1 cellular context compared by ENCODE assay signal in the genomic region with DNA sequence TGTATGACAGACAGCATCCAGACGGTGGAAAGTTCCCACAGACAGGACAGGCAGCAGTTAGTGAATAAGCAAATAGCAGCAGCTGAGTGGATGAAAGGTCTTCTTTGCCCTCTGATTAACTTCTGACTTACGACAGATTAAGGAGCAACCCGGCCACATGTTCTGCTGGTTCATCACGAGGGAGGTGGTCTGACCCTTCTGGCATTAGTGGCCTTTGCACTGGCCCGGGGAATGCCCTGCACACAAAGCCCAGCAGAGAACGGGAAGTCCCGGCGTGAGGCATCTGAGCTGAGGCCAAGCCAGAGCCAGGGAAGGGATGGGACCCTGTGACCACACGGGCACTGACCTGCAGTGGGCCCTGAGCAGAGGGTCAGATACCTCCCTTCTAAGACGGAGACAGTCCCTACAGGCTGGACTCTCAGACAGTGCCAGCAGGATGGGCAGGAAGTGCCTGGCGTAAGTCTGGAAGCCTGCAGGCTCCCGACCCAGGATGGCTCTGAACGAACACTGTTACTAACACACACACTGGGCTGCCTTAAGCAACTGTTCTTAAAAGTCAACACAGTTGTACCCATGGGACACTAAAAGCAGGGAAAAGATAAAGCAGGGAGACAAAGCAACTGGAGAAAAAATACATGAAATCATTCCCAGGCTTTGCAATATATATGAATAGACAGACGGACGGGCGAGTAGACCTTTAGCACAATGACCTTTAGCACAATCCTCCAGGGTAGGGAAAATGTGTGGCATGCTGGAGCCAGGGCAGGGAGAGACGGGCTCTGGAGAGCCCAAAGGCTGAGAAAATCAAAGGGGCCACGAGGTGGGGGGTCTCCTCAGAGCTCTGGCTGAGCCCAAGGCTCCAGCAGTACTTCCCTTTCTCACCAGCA.
TF ChIP-seq lines count a peak whose summit lies in the region.

No MANE protein-coding gene starts in this region.

TF ChIP-seq in HepG2, 621 proteins besides CTCF, POLR2A, EP300 and RAD21 (continued from another document and continues in another):
- TF ChIP-seq, protein P1, sequence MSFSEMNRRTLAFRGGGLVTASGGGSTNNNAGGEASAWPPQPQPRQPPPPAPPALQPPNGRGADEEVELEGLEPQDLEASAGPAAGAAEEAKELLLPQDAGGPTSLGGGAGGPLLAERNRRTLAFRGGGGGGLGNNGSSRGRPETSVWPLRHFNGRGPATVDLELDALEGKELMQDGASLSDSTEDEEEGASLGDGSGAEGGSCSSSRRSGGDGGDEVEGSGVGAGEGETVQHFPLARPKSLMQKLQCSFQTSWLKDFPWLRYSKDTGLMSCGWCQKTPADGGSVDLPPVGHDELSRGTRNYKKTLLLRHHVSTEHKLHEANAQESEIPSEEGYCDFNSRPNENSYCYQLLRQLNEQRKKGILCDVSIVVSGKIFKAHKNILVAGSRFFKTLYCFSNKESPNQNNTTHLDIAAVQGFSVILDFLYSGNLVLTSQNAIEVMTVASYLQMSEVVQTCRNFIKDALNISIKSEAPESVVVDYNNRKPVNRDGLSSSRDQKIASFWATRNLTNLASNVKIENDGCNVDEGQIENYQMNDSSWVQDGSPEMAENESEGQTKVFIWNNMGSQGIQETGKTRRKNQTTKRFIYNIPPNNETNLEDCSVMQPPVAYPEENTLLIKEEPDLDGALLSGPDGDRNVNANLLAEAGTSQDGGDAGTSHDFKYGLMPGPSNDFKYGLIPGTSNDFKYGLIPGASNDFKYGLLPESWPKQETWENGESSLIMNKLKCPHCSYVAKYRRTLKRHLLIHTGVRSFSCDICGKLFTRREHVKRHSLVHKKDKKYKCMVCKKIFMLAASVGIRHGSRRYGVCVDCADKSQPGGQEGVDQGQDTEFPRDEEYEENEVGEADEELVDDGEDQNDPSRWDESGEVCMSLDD (CRISPR knock-in tag; IDR thresholded peaks at IDR 0.05; ENCODE audit: borderline replicate concordance): no peak
- no peak for TF ChIP-seq CAMTA2 (CRISPR knock-in tag; IDR thresholded peaks at IDR 0.05; ENCODE audit: borderline replicate concordance)
- TF ChIP-seq NCOA5 (CRISPR knock-in tag; IDR thresholded peaks at IDR 0.05): no peak
- TF ChIP-seq TCF7 (IDR thresholded peaks at IDR 0.05; ENCODE audit: low read depth): no peak
- TF ChIP-seq NFYB (CRISPR knock-in tag; IDR thresholded peaks at IDR 0.05): peak; percentile 13; the same call in 1 of the 2 replicates
- TF ChIP-seq ZNF720 (CRISPR knock-in tag; IDR thresholded peaks at IDR 0.05): no peak
- peak; percentile 57 for TF ChIP-seq ZNF776 (CRISPR knock-in tag; IDR thresholded peaks at IDR 0.05)
- TF ChIP-seq, protein P2, sequence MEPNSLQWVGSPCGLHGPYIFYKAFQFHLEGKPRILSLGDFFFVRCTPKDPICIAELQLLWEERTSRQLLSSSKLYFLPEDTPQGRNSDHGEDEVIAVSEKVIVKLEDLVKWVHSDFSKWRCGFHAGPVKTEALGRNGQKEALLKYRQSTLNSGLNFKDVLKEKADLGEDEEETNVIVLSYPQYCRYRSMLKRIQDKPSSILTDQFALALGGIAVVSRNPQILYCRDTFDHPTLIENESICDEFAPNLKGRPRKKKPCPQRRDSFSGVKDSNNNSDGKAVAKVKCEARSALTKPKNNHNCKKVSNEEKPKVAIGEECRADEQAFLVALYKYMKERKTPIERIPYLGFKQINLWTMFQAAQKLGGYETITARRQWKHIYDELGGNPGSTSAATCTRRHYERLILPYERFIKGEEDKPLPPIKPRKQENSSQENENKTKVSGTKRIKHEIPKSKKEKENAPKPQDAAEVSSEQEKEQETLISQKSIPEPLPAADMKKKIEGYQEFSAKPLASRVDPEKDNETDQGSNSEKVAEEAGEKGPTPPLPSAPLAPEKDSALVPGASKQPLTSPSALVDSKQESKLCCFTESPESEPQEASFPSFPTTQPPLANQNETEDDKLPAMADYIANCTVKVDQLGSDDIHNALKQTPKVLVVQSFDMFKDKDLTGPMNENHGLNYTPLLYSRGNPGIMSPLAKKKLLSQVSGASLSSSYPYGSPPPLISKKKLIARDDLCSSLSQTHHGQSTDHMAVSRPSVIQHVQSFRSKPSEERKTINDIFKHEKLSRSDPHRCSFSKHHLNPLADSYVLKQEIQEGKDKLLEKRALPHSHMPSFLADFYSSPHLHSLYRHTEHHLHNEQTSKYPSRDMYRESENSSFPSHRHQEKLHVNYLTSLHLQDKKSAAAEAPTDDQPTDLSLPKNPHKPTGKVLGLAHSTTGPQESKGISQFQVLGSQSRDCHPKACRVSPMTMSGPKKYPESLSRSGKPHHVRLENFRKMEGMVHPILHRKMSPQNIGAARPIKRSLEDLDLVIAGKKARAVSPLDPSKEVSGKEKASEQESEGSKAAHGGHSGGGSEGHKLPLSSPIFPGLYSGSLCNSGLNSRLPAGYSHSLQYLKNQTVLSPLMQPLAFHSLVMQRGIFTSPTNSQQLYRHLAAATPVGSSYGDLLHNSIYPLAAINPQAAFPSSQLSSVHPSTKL (CRISPR knock-in tag; IDR thresholded peaks at IDR 0.05): peak; percentile 78
- TF ChIP-seq, protein P3, sequence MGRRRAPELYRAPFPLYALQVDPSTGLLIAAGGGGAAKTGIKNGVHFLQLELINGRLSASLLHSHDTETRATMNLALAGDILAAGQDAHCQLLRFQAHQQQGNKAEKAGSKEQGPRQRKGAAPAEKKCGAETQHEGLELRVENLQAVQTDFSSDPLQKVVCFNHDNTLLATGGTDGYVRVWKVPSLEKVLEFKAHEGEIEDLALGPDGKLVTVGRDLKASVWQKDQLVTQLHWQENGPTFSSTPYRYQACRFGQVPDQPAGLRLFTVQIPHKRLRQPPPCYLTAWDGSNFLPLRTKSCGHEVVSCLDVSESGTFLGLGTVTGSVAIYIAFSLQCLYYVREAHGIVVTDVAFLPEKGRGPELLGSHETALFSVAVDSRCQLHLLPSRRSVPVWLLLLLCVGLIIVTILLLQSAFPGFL (CRISPR knock-in tag; IDR thresholded peaks at IDR 0.05): no peak
- TF ChIP-seq MXD4 (CRISPR knock-in tag; IDR thresholded peaks at IDR 0.05): peak; percentile 50; the same call in 1 of the 2 replicates
- TF ChIP-seq, protein P4, sequence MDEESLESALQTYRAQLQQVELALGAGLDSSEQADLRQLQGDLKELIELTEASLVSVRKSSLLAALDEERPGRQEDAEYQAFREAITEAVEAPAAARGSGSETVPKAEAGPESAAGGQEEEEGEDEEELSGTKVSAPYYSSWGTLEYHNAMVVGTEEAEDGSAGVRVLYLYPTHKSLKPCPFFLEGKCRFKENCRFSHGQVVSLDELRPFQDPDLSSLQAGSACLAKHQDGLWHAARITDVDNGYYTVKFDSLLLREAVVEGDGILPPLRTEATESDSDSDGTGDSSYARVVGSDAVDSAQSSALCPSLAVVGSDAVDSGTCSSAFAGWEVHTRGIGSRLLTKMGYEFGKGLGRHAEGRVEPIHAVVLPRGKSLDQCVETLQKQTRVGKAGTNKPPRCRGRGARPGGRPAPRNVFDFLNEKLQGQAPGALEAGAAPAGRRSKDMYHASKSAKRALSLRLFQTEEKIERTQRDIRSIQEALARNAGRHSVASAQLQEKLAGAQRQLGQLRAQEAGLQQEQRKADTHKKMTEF (CRISPR knock-in tag; IDR thresholded peaks at IDR 0.05): 0 out of 2 replicates have a peak, but pooled peaks have one; percentile 44
- TF ChIP-seq, protein P5, sequence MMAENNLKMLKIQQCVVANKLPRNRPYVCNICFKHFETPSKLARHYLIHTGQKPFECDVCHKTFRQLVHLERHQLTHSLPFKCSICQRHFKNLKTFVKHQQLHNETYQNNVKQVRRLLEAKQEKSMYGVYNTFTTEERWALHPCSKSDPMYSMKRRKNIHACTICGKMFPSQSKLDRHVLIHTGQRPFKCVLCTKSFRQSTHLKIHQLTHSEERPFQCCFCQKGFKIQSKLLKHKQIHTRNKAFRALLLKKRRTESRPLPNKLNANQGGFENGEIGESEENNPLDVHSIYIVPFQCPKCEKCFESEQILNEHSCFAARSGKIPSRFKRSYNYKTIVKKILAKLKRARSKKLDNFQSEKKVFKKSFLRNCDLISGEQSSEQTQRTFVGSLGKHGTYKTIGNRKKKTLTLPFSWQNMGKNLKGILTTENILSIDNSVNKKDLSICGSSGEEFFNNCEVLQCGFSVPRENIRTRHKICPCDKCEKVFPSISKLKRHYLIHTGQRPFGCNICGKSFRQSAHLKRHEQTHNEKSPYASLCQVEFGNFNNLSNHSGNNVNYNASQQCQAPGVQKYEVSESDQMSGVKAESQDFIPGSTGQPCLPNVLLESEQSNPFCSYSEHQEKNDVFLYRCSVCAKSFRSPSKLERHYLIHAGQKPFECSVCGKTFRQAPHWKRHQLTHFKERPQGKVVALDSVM (CRISPR knock-in tag; IDR thresholded peaks at IDR 0.05): no peak
- TF ChIP-seq, protein P6, sequence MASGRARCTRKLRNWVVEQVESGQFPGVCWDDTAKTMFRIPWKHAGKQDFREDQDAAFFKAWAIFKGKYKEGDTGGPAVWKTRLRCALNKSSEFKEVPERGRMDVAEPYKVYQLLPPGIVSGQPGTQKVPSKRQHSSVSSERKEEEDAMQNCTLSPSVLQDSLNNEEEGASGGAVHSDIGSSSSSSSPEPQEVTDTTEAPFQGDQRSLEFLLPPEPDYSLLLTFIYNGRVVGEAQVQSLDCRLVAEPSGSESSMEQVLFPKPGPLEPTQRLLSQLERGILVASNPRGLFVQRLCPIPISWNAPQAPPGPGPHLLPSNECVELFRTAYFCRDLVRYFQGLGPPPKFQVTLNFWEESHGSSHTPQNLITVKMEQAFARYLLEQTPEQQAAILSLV (CRISPR knock-in tag; IDR thresholded peaks at IDR 0.05; ENCODE audit: borderline replicate concordance): peak; percentile 74; the same call in 1 of the 2 replicates
- TF ChIP-seq ZNF607 (CRISPR knock-in tag; IDR thresholded peaks at IDR 0.05; ENCODE audit: borderline replicate concordance): no peak
- no peak for TF ChIP-seq ZNF780A (CRISPR knock-in tag; IDR thresholded peaks at IDR 0.05)
- TF ChIP-seq, protein P7, sequence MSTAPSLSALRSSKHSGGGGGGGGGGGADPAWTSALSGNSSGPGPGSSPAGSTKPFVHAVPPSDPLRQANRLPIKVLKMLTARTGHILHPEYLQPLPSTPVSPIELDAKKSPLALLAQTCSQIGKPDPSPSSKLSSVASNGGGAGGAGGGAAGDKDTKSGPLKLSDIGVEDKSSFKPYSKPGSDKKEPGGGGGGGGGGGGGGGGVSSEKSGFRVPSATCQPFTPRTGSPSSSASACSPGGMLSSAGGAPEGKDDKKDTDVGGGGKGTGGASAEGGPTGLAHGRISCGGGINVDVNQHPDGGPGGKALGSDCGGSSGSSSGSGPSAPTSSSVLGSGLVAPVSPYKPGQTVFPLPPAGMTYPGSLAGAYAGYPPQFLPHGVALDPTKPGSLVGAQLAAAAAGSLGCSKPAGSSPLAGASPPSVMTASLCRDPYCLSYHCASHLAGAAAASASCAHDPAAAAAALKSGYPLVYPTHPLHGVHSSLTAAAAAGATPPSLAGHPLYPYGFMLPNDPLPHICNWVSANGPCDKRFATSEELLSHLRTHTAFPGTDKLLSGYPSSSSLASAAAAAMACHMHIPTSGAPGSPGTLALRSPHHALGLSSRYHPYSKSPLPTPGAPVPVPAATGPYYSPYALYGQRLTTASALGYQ (CRISPR knock-in tag; IDR thresholded peaks at IDR 0.05): no peak
- TF ChIP-seq ZFY (CRISPR knock-in tag; IDR thresholded peaks at IDR 0.05): peak; percentile 47; the same call in 1 of the 2 replicates
- no peak for TF ChIP-seq HNRNPUL1 (IDR thresholded peaks at IDR 0.05; ENCODE audit: low read depth, low read length)
- peak; percentile 87; the same call in 1 of the 2 replicates for TF ChIP-seq MYC (CRISPR knock-in tag; IDR thresholded peaks at IDR 0.05; ENCODE audit: borderline replicate concordance)
- TF ChIP-seq ZBTB20 (CRISPR knock-in tag; IDR thresholded peaks at IDR 0.05; ENCODE audit: borderline replicate concordance, low read depth): peak; percentile 39; the same call in 1 of the 2 replicates
- no peak for TF ChIP-seq SRSF4 (IDR thresholded peaks at IDR 0.05; ENCODE audit: low read depth, low read length, poor library complexity, severe bottlenecking)
- TF ChIP-seq TCF12 (IDR thresholded peaks at IDR 0.05): no peak
- peak; percentile 52; the same call in 1 of the 2 replicates for TF ChIP-seq TCF12 (CRISPR knock-in tag; IDR thresholded peaks at IDR 0.05)
- TF ChIP-seq, protein P8, sequence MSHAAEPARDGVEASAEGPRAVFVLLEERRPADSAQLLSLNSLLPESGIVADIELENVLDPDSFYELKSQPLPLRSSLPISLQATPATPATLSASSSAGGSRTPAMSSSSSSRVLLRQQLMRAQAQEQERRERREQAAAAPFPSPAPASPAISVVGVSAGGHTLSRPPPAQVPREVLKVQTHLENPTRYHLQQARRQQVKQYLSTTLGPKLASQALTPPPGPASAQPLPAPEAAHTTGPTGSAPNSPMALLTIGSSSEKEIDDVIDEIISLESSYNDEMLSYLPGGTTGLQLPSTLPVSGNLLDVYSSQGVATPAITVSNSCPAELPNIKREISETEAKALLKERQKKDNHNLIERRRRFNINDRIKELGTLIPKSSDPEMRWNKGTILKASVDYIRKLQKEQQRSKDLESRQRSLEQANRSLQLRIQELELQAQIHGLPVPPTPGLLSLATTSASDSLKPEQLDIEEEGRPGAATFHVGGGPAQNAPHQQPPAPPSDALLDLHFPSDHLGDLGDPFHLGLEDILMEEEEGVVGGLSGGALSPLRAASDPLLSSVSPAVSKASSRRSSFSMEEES (CRISPR knock-in tag; IDR thresholded peaks at IDR 0.05): peak; percentile 88
- no peak for TF ChIP-seq PCBP1 (IDR thresholded peaks at IDR 0.05; ENCODE audit: borderline replicate concordance, low read depth, low read length)
- TF ChIP-seq CBX1 (IDR thresholded peaks at IDR 0.05; ENCODE audit: low read depth): peak; percentile 44
- TF ChIP-seq MEIS2 (CRISPR knock-in tag; IDR thresholded peaks at IDR 0.05): 0 out of 2 replicates have a peak, but pooled peaks have one; percentile 15
- TF ChIP-seq KDM2A (CRISPR knock-in tag; IDR thresholded peaks at IDR 0.05; ENCODE audit: borderline replicate concordance, low read depth): 0 out of 2 replicates have a peak, but pooled peaks have one; percentile 39
- no peak for TF ChIP-seq EZH2 (conservative IDR thresholded peaks at IDR 0.05; ENCODE audit: low read depth, low read length)
- no peak for TF ChIP-seq ZNF530 (CRISPR knock-in tag; IDR thresholded peaks at IDR 0.05; ENCODE audit: low read depth)
- no peak for TF ChIP-seq ZNF230 (CRISPR knock-in tag; IDR thresholded peaks at IDR 0.05)
- TF ChIP-seq ZNF543 (CRISPR knock-in tag; IDR thresholded peaks at IDR 0.05): 0 out of 2 replicates have a peak, but pooled peaks have one; percentile 50
- peak; percentile 56 for TF ChIP-seq FOSL2 (CRISPR knock-in tag; IDR thresholded peaks at IDR 0.05)
- no peak for TF ChIP-seq ZFP36 (IDR thresholded peaks at IDR 0.05; ENCODE audit: borderline replicate concordance, low read depth, low read length, partially characterized antibody)
- TF ChIP-seq ZNF124 (CRISPR knock-in tag; IDR thresholded peaks at IDR 0.05): 0 out of 2 replicates have a peak, but pooled peaks have one; percentile 48
- TF ChIP-seq MTF2 (CRISPR knock-in tag; IDR thresholded peaks at IDR 0.05; ENCODE audit: borderline replicate concordance): no peak
- TF ChIP-seq PRMT3 (CRISPR knock-in tag; IDR thresholded peaks at IDR 0.05; ENCODE audit: borderline replicate concordance, low read depth): no peak
- TF ChIP-seq SP140L (CRISPR knock-in tag; IDR thresholded peaks at IDR 0.05; ENCODE audit: borderline replicate concordance): no peak
- no peak for TF ChIP-seq MBNL3 (CRISPR knock-in tag; conservative IDR thresholded peaks at IDR 0.05)
